ENCODE assay signal across 1 cellular context in the genomic region with DNA sequence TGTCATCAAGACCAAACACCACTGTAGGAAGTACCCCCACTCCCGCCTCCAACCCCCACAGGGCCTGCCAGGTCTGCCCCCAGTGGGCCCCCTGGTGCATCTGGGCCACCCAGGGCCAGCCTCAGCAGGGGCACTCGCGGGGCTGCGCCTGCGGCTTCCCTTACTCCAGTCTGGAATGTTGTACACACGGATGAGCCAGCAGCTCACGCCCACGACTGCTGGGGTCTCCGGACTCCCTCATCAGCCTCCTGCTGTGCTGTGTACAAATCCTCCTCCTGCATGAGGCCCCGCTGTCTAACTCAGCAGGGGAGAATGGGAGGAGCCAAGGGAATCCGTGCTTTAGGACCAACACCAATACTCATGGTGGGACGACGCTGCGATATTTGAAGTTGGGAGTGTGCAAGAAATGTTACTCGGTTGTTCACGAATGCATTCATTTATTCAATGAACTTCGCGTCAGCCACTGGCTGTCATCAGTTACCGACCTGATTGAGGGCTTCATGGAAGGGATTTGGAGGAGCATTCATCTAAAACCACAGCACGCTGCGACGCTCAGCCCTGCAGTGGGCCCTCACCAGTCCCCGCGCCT.
A peak's percentile ranks its signal among the peaks of the same experiment; 100 is the strongest.
TF ChIP-seq lines count a peak whose summit lies in the region.

No MANE protein-coding gene starts in this region.

TF ChIP-seq in HEK293, 187 proteins besides CTCF, POLR2A, EP300 and RAD21 (continued from another document and continues in another):
- TF ChIP-seq, protein P1, sequence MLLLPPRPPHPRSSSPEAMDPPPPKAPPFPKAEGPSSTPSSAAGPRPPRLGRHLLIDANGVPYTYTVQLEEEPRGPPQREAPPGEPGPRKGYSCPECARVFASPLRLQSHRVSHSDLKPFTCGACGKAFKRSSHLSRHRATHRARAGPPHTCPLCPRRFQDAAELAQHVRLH (tag by site-specific recombination; IDR thresholded peaks at IDR 0.05) = no peak
- TF ChIP-seq ZNF501 (tag by site-specific recombination; IDR thresholded peaks at IDR 0.05) (no peak), SCRT1 (tag by site-specific recombination; IDR thresholded peaks at IDR 0.05; ENCODE audit: borderline replicate concordance) (no peak), ZNF623 (tag by site-specific recombination; IDR thresholded peaks at IDR 0.05) (no peak), ZNF211 (tag by site-specific recombination; IDR thresholded peaks at IDR 0.05; ENCODE audit: low read depth) (no peak), ZFP37 (tag by site-specific recombination; IDR thresholded peaks at IDR 0.05) (no peak), ZNF350 (tag by site-specific recombination; IDR thresholded peaks at IDR 0.05) (no peak), ZNF10 (tag by site-specific recombination; IDR thresholded peaks at IDR 0.05) (no peak), ZNF266 (tag by site-specific recombination; IDR thresholded peaks at IDR 0.05; ENCODE audit: low read depth) (no peak), ZNF146 (tag by site-specific recombination; IDR thresholded peaks at IDR 0.05) (no peak), ZNF16 (tag by site-specific recombination; IDR thresholded peaks at IDR 0.05; ENCODE audit: low read depth) (no peak), ZNF529 (tag by site-specific recombination; IDR thresholded peaks at IDR 0.05; ENCODE audit: insufficient replicate concordance) (no peak), ZNF785 (tag by site-specific recombination; IDR thresholded peaks at IDR 0.05) (no peak), ZNF354C (tag by site-specific recombination; IDR thresholded peaks at IDR 0.05; ENCODE audit: borderline replicate concordance, low read depth) (no peak), KLF1 (tag by site-specific recombination; IDR thresholded peaks at IDR 0.05) (no peak), OVOL3 (tag by site-specific recombination; IDR thresholded peaks at IDR 0.05) (no peak), ZNF112 (tag by site-specific recombination; IDR thresholded peaks at IDR 0.05) (no peak), ZNF777 (tag by site-specific recombination; IDR thresholded peaks at IDR 0.05; ENCODE audit: borderline replicate concordance) (no peak), WT1 (tag by site-specific recombination; IDR thresholded peaks at IDR 0.05) (peak; percentile 86), ZNF792 (tag by site-specific recombination; IDR thresholded peaks at IDR 0.05) (no peak), ZNF37A (tag by site-specific recombination; IDR thresholded peaks at IDR 0.05) (no peak), ZFP69B (tag by site-specific recombination; IDR thresholded peaks at IDR 0.05) (peak; percentile 69; the same call in 1 of the 2 replicates), ZNF391 (tag by site-specific recombination; IDR thresholded peaks at IDR 0.05; ENCODE audit: borderline replicate concordance, low read depth) (no peak), ZNF248 (tag by site-specific recombination; IDR thresholded peaks at IDR 0.05) (no peak), ZNF292 (tag by site-specific recombination; IDR thresholded peaks at IDR 0.05; ENCODE audit: borderline replicate concordance, low read depth) (no peak), ZNF155 (tag by site-specific recombination; IDR thresholded peaks at IDR 0.05) (no peak), ZNF530 (tag by site-specific recombination; IDR thresholded peaks at IDR 0.05; ENCODE audit: low read depth) (no peak), REPIN1 (tag by site-specific recombination; IDR thresholded peaks at IDR 0.05; ENCODE audit: low read depth) (no peak), ZSCAN16 (tag by site-specific recombination; IDR thresholded peaks at IDR 0.05) (no peak), ZNF157 (tag by site-specific recombination; IDR thresholded peaks at IDR 0.05) (no peak)
- TF ChIP-seq, protein P2, sequence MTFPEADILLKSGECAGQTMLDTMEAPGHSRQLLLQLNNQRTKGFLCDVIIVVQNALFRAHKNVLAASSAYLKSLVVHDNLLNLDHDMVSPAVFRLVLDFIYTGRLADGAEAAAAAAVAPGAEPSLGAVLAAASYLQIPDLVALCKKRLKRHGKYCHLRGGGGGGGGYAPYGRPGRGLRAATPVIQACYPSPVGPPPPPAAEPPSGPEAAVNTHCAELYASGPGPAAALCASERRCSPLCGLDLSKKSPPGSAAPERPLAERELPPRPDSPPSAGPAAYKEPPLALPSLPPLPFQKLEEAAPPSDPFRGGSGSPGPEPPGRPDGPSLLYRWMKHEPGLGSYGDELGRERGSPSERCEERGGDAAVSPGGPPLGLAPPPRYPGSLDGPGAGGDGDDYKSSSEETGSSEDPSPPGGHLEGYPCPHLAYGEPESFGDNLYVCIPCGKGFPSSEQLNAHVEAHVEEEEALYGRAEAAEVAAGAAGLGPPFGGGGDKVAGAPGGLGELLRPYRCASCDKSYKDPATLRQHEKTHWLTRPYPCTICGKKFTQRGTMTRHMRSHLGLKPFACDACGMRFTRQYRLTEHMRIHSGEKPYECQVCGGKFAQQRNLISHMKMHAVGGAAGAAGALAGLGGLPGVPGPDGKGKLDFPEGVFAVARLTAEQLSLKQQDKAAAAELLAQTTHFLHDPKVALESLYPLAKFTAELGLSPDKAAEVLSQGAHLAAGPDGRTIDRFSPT (tag by site-specific recombination; IDR thresholded peaks at IDR 0.05) = peak; percentile 82
- TF ChIP-seq, protein P3, sequence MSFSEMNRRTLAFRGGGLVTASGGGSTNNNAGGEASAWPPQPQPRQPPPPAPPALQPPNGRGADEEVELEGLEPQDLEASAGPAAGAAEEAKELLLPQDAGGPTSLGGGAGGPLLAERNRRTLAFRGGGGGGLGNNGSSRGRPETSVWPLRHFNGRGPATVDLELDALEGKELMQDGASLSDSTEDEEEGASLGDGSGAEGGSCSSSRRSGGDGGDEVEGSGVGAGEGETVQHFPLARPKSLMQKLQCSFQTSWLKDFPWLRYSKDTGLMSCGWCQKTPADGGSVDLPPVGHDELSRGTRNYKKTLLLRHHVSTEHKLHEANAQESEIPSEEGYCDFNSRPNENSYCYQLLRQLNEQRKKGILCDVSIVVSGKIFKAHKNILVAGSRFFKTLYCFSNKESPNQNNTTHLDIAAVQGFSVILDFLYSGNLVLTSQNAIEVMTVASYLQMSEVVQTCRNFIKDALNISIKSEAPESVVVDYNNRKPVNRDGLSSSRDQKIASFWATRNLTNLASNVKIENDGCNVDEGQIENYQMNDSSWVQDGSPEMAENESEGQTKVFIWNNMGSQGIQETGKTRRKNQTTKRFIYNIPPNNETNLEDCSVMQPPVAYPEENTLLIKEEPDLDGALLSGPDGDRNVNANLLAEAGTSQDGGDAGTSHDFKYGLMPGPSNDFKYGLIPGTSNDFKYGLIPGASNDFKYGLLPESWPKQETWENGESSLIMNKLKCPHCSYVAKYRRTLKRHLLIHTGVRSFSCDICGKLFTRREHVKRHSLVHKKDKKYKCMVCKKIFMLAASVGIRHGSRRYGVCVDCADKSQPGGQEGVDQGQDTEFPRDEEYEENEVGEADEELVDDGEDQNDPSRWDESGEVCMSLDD (tag by site-specific recombination; IDR thresholded peaks at IDR 0.05) = 0 out of 2 replicates have a peak, but pooled peaks have one; percentile 13
- TF ChIP-seq, protein P4, sequence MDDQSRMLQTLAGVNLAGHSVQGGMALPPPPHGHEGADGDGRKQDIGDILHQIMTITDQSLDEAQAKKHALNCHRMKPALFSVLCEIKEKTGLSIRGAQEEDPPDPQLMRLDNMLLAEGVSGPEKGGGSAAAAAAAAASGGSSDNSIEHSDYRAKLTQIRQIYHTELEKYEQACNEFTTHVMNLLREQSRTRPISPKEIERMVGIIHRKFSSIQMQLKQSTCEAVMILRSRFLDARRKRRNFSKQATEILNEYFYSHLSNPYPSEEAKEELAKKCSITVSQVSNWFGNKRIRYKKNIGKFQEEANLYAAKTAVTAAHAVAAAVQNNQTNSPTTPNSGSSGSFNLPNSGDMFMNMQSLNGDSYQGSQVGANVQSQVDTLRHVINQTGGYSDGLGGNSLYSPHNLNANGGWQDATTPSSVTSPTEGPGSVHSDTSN (CRISPR knock-in tag; IDR thresholded peaks at IDR 0.05) = no peak
- TF ChIP-seq, protein P5, sequence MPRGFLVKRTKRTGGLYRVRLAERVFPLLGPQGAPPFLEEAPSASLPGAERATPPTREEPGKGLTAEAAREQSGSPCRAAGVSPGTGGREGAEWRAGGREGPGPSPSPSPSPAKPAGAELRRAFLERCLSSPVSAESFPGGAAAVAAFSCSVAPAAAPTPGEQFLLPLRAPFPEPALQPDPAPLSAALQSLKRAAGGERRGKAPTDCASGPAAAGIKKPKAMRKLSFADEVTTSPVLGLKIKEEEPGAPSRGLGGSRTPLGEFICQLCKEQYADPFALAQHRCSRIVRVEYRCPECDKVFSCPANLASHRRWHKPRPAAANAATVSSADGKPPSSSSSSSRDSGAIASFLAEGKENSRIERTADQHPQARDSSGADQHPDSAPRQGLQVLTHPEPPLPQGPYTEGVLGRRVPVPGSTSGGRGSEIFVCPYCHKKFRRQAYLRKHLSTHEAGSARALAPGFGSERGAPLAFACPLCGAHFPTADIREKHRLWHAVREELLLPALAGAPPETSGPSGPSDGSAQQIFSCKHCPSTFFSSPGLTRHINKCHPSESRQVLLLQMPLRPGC (tag by site-specific recombination; IDR thresholded peaks at IDR 0.05) = no peak
- TF ChIP-seq, protein P6, sequence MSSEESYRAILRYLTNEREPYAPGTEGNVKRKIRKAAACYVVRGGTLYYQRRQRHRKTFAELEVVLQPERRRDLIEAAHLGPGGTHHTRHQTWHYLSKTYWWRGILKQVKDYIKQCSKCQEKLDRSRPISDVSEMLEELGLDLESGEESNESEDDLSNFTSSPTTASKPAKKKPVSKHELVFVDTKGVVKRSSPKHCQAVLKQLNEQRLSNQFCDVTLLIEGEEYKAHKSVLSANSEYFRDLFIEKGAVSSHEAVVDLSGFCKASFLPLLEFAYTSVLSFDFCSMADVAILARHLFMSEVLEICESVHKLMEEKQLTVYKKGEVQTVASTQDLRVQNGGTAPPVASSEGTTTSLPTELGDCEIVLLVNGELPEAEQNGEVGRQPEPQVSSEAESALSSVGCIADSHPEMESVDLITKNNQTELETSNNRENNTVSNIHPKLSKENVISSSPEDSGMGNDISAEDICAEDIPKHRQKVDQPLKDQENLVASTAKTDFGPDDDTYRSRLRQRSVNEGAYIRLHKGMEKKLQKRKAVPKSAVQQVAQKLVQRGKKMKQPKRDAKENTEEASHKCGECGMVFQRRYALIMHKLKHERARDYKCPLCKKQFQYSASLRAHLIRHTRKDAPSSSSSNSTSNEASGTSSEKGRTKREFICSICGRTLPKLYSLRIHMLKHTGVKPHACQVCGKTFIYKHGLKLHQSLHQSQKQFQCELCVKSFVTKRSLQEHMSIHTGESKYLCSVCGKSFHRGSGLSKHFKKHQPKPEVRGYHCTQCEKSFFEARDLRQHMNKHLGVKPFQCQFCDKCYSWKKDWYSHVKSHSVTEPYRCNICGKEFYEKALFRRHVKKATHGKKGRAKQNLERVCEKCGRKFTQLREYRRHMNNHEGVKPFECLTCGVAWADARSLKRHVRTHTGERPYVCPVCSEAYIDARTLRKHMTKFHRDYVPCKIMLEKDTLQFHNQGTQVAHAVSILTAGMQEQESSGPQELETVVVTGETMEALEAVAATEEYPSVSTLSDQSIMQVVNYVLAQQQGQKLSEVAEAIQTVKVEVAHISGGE (tag by site-specific recombination; conservative IDR thresholded peaks at IDR 0.05; ENCODE audit: low read depth) = no peak
- TF ChIP-seq, protein P7, sequence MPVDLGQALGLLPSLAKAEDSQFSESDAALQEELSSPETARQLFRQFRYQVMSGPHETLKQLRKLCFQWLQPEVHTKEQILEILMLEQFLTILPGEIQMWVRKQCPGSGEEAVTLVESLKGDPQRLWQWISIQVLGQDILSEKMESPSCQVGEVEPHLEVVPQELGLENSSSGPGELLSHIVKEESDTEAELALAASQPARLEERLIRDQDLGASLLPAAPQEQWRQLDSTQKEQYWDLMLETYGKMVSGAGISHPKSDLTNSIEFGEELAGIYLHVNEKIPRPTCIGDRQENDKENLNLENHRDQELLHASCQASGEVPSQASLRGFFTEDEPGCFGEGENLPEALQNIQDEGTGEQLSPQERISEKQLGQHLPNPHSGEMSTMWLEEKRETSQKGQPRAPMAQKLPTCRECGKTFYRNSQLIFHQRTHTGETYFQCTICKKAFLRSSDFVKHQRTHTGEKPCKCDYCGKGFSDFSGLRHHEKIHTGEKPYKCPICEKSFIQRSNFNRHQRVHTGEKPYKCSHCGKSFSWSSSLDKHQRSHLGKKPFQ (tag by site-specific recombination; IDR thresholded peaks at IDR 0.05) = no peak
- TF ChIP-seq, protein P8, sequence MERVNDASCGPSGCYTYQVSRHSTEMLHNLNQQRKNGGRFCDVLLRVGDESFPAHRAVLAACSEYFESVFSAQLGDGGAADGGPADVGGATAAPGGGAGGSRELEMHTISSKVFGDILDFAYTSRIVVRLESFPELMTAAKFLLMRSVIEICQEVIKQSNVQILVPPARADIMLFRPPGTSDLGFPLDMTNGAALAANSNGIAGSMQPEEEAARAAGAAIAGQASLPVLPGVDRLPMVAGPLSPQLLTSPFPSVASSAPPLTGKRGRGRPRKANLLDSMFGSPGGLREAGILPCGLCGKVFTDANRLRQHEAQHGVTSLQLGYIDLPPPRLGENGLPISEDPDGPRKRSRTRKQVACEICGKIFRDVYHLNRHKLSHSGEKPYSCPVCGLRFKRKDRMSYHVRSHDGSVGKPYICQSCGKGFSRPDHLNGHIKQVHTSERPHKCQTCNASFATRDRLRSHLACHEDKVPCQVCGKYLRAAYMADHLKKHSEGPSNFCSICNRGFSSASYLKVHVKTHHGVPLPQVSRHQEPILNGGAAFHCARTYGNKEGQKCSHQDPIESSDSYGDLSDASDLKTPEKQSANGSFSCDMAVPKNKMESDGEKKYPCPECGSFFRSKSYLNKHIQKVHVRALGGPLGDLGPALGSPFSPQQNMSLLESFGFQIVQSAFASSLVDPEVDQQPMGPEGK (tag by site-specific recombination; IDR thresholded peaks at IDR 0.05) = peak; percentile 79
- TF ChIP-seq, protein P9, sequence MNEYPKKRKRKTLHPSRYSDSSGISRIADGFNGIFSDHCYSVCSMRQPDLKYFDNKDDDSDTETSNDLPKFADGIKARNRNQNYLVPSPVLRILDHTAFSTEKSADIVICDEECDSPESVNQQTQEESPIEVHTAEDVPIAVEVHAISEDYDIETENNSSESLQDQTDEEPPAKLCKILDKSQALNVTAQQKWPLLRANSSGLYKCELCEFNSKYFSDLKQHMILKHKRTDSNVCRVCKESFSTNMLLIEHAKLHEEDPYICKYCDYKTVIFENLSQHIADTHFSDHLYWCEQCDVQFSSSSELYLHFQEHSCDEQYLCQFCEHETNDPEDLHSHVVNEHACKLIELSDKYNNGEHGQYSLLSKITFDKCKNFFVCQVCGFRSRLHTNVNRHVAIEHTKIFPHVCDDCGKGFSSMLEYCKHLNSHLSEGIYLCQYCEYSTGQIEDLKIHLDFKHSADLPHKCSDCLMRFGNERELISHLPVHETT (tag by site-specific recombination; IDR thresholded peaks at IDR 0.05) = 0 out of 2 replicates have a peak, but pooled peaks have one; percentile 14
